ENCODE assay signal across 8 cellular contexts in the genomic region with DNA sequence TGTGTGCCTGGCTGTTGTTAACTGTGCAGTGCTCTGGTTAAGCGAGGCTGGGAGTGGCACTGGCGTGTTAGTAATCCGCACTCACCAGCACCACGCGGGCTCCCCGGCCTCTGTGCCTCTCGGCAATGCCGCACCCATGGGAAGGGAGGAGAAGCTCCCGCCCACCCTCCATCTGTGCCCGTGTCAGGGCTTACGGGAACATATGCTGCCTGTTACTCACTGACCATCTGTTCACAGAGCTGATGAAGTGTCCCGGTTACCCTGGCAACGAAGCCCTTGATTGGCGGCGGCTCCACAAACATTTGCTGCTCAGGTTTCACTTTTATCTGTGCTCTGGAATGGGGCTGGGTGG.
DNase-seq lines count a peak whose midpoint lies in the region; ATAC-seq and TF ChIP-seq lines count a peak whose summit lies in the region.

No MANE protein-coding gene starts in this region.

- no peak overlapping the region for H3K27ac Mint-ChIP-seq in CD8-positive, alpha-beta memory T cell
- no peak overlapping the region for H3K27ac Mint-ChIP-seq in activated naive CD8-positive, alpha-beta T cell

- peaks cover 3% of the 10 kb centered on the region for H3K27me3 ChIP-seq in CD8-positive, alpha-beta memory T cell (ENCODE audit: insufficient read depth, low read length, poor library complexity, severe bottlenecking)
- no peaks in the 10 kb centered on the region for H3K27me3 ChIP-seq in ovary

- H3K36me3 Mint-ChIP-seq in CD8-positive, alpha-beta memory T cell = peaks cover 0 to 14% (median 0%) of the 10 kb centered on the region in 3 donors
- H3K36me3 Mint-ChIP-seq in activated naive CD8-positive, alpha-beta T cell = peaks cover 5% of the 10 kb centered on the region

- CTCF ChIA-PET in CD8-positive, alpha-beta memory T cell (lab: Charles Lee) = no interaction called here

- 0 to 1% (median 1%) methylated on average over 12 to 15 of the region's 15 CpGs for WGBS in ovary, 3 donors

- H3K27me3 Mint-ChIP-seq in CD8-positive, alpha-beta memory T cell = peaks cover 10 to 25% of the 10 kb centered on the region in 2 donors
- peaks cover 10% of the 10 kb centered on the region for H3K27me3 Mint-ChIP-seq in activated naive CD8-positive, alpha-beta T cell

- no peak for TF ChIP-seq EP300 in ovary (IDR thresholded peaks at IDR 0.05)

- H3K4me3 ChIP-seq in CD8-positive, alpha-beta memory T cell (ENCODE audit: low read length) = no peak overlapping the region
- peak overlapping the region; percentile 1 for H3K4me3 ChIP-seq in ovary

- H3K36me3 ChIP-seq in CD8-positive, alpha-beta memory T cell (ENCODE audit: insufficient read depth, low read length) = no peaks in the 10 kb centered on the region
- H3K36me3 ChIP-seq in ovary = no peaks in the 10 kb centered on the region

- H3K9me3 Mint-ChIP-seq in CD8-positive, alpha-beta memory T cell = peaks cover 7 to 15% (median 9%) of the 10 kb centered on the region in 5 donors
- H3K9me3 Mint-ChIP-seq in activated naive CD8-positive, alpha-beta T cell (ENCODE audit: low read depth) = no peaks in the 10 kb centered on the region

- H3K4me3 Mint-ChIP-seq in CD8-positive, alpha-beta memory T cell = peak overlapping the region; percentile 13 to 76 (median 63)
- peak overlapping the region; percentile 30 for H3K4me3 Mint-ChIP-seq in activated naive CD8-positive, alpha-beta T cell

- POLR2A ChIA-PET in CD8-positive, alpha-beta memory T cell (lab: Charles Lee) = no interaction called here

- H3K4me1 Mint-ChIP-seq in CD8-positive, alpha-beta memory T cell = peaks cover 0 to 8% (median 5%) of the 10 kb centered on the region in 3 donors
- H3K4me1 Mint-ChIP-seq in activated naive CD8-positive, alpha-beta T cell (ENCODE audit: low read depth) = peaks cover 7% of the 10 kb centered on the region

- no peak for TF ChIP-seq CTCF in ovary (IDR thresholded peaks at IDR 0.05)

- no peaks in the 10 kb centered on the region for H3K4me1 ChIP-seq in CD8-positive, alpha-beta memory T cell (ENCODE audit: insufficient read depth, low read length)
- H3K4me1 ChIP-seq in ovary (ENCODE audit: insufficient read depth) = no peaks in the 10 kb centered on the region

- peak in 1 of 5 donors; percentile 8 for DNase-seq in CD8-positive, alpha-beta memory T cell
- DNase-seq in NCI-H460 (ENCODE audit: extremely low read depth, low read depth) (peak; percentile 45), head of caudate nucleus (peak; percentile 39 to 91 (median 70)), ovary (peak; percentile 48 to 72 (median 71)), NOMO-1 treated with dmso at 0.1 percent for 144 hours (lab: John Stamatoyannopoulos, UW; ENCODE audit: unreplicated experiment) (no peak)

- ATAC-seq in GM19438 (IDR thresholded peaks at IDR 0.05; ENCODE audit: low read depth, unreplicated experiment) (peak; percentile 97), HG03439 (IDR thresholded peaks at IDR 0.05; ENCODE audit: unreplicated experiment) (peak; percentile 68)

- intact Hi-C loops in head of caudate nucleus (cut with DNase I) = no loop called here
- intact Hi-C loops in ovary (cut with DNase I) = no loop called here

- no peaks in the 10 kb centered on the region for H3K9me3 ChIP-seq in CD8-positive, alpha-beta memory T cell (ENCODE audit: low read length)
- H3K9me3 ChIP-seq in ovary = no peaks in the 10 kb centered on the region

- TF ChIP-seq POLR2A in ovary (IDR thresholded peaks at IDR 0.05) = no peak

- no peak overlapping the region for H3K27ac ChIP-seq in CD8-positive, alpha-beta memory T cell (ENCODE audit: low read depth, low read length)
- no peak overlapping the region for H3K27ac ChIP-seq in ovary
